ENCODE assay signal across 10 cellular contexts in genomic region chr1:172845371-172845770, GRCh38.
DNase-seq lines count a peak whose midpoint lies in the region; ATAC-seq and TF ChIP-seq lines count a peak whose summit lies in the region.
"Had no signal": no experiment of that assay in that cellular context is flagged by ENCODE, and none has a peak within 500 bp of the region (broad histone marks: within the 10 kb centered on the region; RNA-seq: fewer than 3 reads in every experiment).

No MANE protein-coding gene starts in this region.

- H3K27me3 ChIP-seq in vagina, result no peaks in the 10 kb centered on the region
- peaks cover 45% of the 10 kb centered on the region for H3K27me3 ChIP-seq in WERI-Rb-1 (ENCODE audit: insufficient read depth, low read depth, severe bottlenecking)
- H3K27me3 ChIP-seq: neural progenitor cell had no signal

- no peaks in the 10 kb centered on the region for H3K27me3 Mint-ChIP-seq in T-cell
- no peaks in the 10 kb centered on the region for H3K27me3 Mint-ChIP-seq in activated naive CD8-positive, alpha-beta T cell

- POLR2A ChIA-PET in T-cell (lab: Charles Lee), result interaction anchor here (0.5 to 0.7 kb wide), 3 partner anchors 9 to 94 kb away, joined by 3 to 14 read pairs (median 6); no protein-coding TSS in a partner anchor

- H3K4me3 ChIP-seq in vagina (no peak overlapping the region), WERI-Rb-1 (ENCODE audit: low read depth, low read length) (no peak overlapping the region)
- H3K4me3 ChIP-seq: neural progenitor cell had no signal

- peak overlapping the region; percentile 68 to 76 for H3K27ac Mint-ChIP-seq in T-cell
- no peak overlapping the region for H3K27ac Mint-ChIP-seq in activated naive CD8-positive, alpha-beta T cell
- H3K27ac Mint-ChIP-seq: neural progenitor cell had no signal

- DNase-seq in GM10266 (ENCODE audit: extremely low spot score) (peak; percentile 26), T-cell (peak in 32 of 34 experiments; percentile 9 to 58 (median 31)), vagina (ENCODE audit: extremely low spot score in 2 of 2) (no peak), NCI-H1436 (lab: John Stamatoyannopoulos, UW) (no peak), NCI-H1694 treated with DMSO at 0.1 percent for 48 hours (lab: John Stamatoyannopoulos, UW) (no peak), WERI-Rb-1 (no peak)
- peak; percentile 8 to 24 for DNase-seq in stimulated activated CD4-positive, alpha-beta T cell treated with anti-CD3 and anti-CD28 coated beads, Interleukin-1b, Interleukin-23, amount 100 ng/mL, for 1 hour (ENCODE audit: low read depth in 2 of 2)
- DNase-seq: SHP77 had no signal

- intact Hi-C loops in vagina (cut with DNase I), result no loop called here

- TF ChIP-seq POLR2A in vagina (IDR thresholded peaks at IDR 0.05), result no peak

- H3K4me3 Mint-ChIP-seq in T-cell, result peak overlapping the region in 1 of 3 donors; percentile 35
- peak overlapping the region; percentile 31 for H3K4me3 Mint-ChIP-seq in activated naive CD8-positive, alpha-beta T cell
- H3K4me3 Mint-ChIP-seq: neural progenitor cell had no signal

- H3K9me3 Mint-ChIP-seq in T-cell, result peaks cover 0 to 4% (median 0%) of the 10 kb centered on the region in 3 donors
- no peaks in the 10 kb centered on the region for H3K9me3 Mint-ChIP-seq in activated naive CD8-positive, alpha-beta T cell (ENCODE audit: low read depth)
- H3K9me3 Mint-ChIP-seq: neural progenitor cell had no signal

- H3K27ac ChIP-seq in vagina (no peak overlapping the region), WERI-Rb-1 (no peak overlapping the region)
- H3K27ac ChIP-seq: neural progenitor cell had no signal

- CTCF ChIA-PET in T-cell (lab: Charles Lee), result interaction anchor here in 1 of 2 donors (0.7 kb wide), 1 partner anchor 361 kb away, joined by 7 read pairs; no protein-coding TSS in a partner anchor

- H3K9me3 ChIP-seq in vagina, result no peaks in the 10 kb centered on the region
- no peaks in the 10 kb centered on the region for H3K9me3 ChIP-seq in WERI-Rb-1 (ENCODE audit: severe bottlenecking)

- H3K4me1 Mint-ChIP-seq in T-cell, result peaks cover 23 to 32% (median 29%) of the 10 kb centered on the region in 3 donors
- peaks cover 21% of the 10 kb centered on the region for H3K4me1 Mint-ChIP-seq in activated naive CD8-positive, alpha-beta T cell (ENCODE audit: low read depth)
- H3K4me1 Mint-ChIP-seq: neural progenitor cell had no signal

- peak; percentile 61 to 98 (median 71) for ATAC-seq in T-cell (replicated peaks in 1 of 4)

- H3K36me3 Mint-ChIP-seq in T-cell, result no peaks in the 10 kb centered on the region
- peaks cover 2% of the 10 kb centered on the region for H3K36me3 Mint-ChIP-seq in activated naive CD8-positive, alpha-beta T cell
- H3K36me3 Mint-ChIP-seq: neural progenitor cell had no signal

- H3K4me1 ChIP-seq in vagina, result peaks cover 11% of the 10 kb centered on the region
- H3K4me1 ChIP-seq: neural progenitor cell had no signal

- no peak for TF ChIP-seq CTCF in GM10266 (IDR thresholded peaks at IDR 0.05; ENCODE audit: control insufficient read depth, insufficient read depth, low read depth, missing control alignments)
- TF ChIP-seq CTCF in vagina (IDR thresholded peaks at IDR 0.05), result no peak
- TF ChIP-seq CTCF in WERI-Rb-1 (IDR thresholded peaks at IDR 0.05; ENCODE audit: low read depth, low read length), result no peak

- H3K36me3 ChIP-seq in vagina (no peaks in the 10 kb centered on the region), WERI-Rb-1 (no peaks in the 10 kb centered on the region)
- H3K36me3 ChIP-seq: neural progenitor cell had no signal

Comparison
In these comparisons a context has a peak if more than half of its experiments do, and no peak if none do; other contexts are left out.
1. DNase-seq: peak in GM10266 (single experiment), T-cell (32 of 34) and stimulated activated CD4-positive, alpha-beta T cell treated with anti-CD3 and anti-CD28 coated beads, Interleukin-1b, Interleukin-23, amount 100 ng/mL, for 1 hour (2 of 2); none in vagina (0 of 2), NCI-H1436 (single experiment), NCI-H1694 treated with DMSO at 0.1 percent for 48 hours (single experiment) and WERI-Rb-1 (single experiment).